1 cellular context compared by ENCODE assay signal in the genomic region with DNA sequence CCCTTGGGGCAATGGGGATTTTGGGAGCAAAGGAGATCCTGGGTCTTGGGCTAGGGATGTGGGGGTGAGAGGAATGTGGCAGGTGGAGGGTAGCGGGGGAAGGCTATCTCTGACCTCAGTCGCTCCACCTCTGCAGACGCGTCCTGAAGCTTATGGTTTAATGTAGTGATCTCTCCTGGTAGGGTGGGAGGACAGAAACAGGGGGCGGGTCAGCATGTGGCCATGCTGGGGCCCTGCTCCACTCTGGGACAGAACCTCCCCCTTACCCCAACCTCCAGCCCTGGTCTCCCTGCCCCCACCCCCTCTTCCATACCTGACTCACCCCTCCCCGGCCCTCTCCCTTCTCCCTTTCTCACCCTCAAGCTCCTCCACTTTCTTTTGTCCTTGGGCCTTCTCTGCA.
TF ChIP-seq lines count a peak whose summit lies in the region.

No MANE protein-coding gene starts in this region.

TF ChIP-seq in HEK293, 187 proteins besides CTCF, POLR2A, EP300 and RAD21 (continued from another document):
- TF ChIP-seq, protein P1, sequence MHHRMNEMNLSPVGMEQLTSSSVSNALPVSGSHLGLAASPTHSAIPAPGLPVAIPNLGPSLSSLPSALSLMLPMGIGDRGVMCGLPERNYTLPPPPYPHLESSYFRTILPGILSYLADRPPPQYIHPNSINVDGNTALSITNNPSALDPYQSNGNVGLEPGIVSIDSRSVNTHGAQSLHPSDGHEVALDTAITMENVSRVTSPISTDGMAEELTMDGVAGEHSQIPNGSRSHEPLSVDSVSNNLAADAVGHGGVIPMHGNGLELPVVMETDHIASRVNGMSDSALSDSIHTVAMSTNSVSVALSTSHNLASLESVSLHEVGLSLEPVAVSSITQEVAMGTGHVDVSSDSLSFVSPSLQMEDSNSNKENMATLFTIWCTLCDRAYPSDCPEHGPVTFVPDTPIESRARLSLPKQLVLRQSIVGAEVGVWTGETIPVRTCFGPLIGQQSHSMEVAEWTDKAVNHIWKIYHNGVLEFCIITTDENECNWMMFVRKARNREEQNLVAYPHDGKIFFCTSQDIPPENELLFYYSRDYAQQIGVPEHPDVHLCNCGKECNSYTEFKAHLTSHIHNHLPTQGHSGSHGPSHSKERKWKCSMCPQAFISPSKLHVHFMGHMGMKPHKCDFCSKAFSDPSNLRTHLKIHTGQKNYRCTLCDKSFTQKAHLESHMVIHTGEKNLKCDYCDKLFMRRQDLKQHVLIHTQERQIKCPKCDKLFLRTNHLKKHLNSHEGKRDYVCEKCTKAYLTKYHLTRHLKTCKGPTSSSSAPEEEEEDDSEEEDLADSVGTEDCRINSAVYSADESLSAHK (tag by site-specific recombination; IDR thresholded peaks at IDR 0.05): no peak
- no peak for TF ChIP-seq ZNF121 (tag by site-specific recombination; IDR thresholded peaks at IDR 0.05)
